ENCODE assay signal across 10 cellular contexts in the genomic region with DNA sequence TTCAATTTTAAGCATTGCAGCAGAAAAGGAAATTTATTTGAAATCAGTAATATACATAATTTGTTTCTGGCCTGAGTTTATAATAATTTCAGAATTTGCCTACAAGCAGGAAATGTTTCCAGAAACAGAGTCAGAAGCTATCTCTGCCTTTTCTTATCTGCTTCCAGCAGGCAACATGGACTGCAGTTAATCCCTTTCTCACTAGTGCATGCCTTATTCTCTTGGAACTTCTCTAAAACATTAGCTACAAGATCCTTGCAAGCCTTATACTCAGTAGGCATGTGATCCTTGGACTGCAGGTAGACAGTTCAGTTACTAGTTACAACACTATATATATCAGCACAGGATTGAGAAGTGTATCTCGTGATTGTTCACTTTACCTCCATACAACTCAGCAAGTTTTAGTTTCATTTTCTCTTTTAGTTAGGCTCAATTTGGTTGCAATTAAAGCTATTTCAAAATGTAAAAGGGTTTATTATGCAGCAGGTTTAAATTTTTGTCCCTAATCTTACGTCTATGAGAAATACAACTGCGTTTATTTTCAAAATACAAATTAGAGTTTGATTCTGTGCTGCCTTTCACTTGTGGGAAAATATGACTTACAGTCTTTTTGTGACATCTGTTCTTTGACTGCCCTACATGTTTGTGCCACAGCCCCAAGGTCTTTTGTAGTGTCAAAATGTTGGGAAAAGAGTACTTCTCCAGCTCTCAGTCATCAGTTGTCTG.
DNase-seq lines count a peak whose midpoint lies in the region; ATAC-seq and TF ChIP-seq lines count a peak whose summit lies in the region.
"Had no signal": no experiment of that assay in that cellular context is flagged by ENCODE, and none has a peak within 500 bp of the region (broad histone marks: within the 10 kb centered on the region; RNA-seq: fewer than 3 reads in every experiment).

No MANE protein-coding gene starts in this region.

- no peaks in the 10 kb centered on the region for H3K79me2 ChIP-seq in parathyroid adenoma

- H3K4me2 ChIP-seq in parathyroid adenoma (ENCODE audit: low read length): peak overlapping the region; percentile 36

- ATAC-seq in HG03442 (IDR thresholded peaks at IDR 0.05; ENCODE audit: unreplicated experiment) (peak; percentile 77), psoas muscle (no peak)

- H3K27ac ChIP-seq in parathyroid adenoma: no peak overlapping the region
- no peak overlapping the region for H3K27ac ChIP-seq in psoas muscle

- no peak for TF ChIP-seq POLR2A in erythroblast (IDR thresholded peaks at IDR 0.05; ENCODE audit: low read length)

- H3K27me3 ChIP-seq in parathyroid adenoma (ENCODE audit: control insufficient read depth, insufficient read depth, low read length): no peaks in the 10 kb centered on the region
- H3K27me3 ChIP-seq in psoas muscle (ENCODE audit: insufficient read depth in 3 of 3, low read length in 2 of 3): no peaks in the 10 kb centered on the region

- 63 to 66% (median 64%) methylated on average over 3 of the region's 3 CpGs for WGBS in psoas muscle, 3 donors

- H3K4me1 ChIP-seq in parathyroid adenoma (no peaks in the 10 kb centered on the region), psoas muscle (no peaks in the 10 kb centered on the region)

- no peak overlapping the region for H3K9ac ChIP-seq in parathyroid adenoma

- H2AFZ ChIP-seq in parathyroid adenoma: no peak overlapping the region

- H3K9me3 ChIP-seq in parathyroid adenoma (ENCODE audit: control insufficient read depth, low read length) (no peaks in the 10 kb centered on the region), psoas muscle (no peaks in the 10 kb centered on the region)

- H3K36me3 ChIP-seq in parathyroid adenoma (ENCODE audit: control insufficient read depth, insufficient read depth, low read length): no peaks in the 10 kb centered on the region
- no peaks in the 10 kb centered on the region for H3K36me3 ChIP-seq in psoas muscle (ENCODE audit: insufficient read depth in 1 of 2, low read depth in 1 of 2)

- intact Hi-C loops in psoas muscle (cut with DNase I): no loop called here

- DNase-seq in OCI-M2 (lab: John Stamatoyannopoulos, UW; ENCODE audit: unreplicated experiment): peak; percentile 27
- DNase-seq in erythroblast (lab: John Stamatoyannopoulos, UW): peak; percentile 42 to 61
- DNase-seq in NCI-H1417 treated with DMSO at 0.1 percent for 48 hours (lab: John Stamatoyannopoulos, UW): no peak
- no peak for DNase-seq in glomerular visceral epithelial cell (ENCODE audit: extremely low spot score)
- DNase-seq in psoas muscle: no peak
- DNase-seq: effector CD8-positive, alpha-beta T cell; GDM1; IMR-90 had no signal

- no peak for TF ChIP-seq CTCF in parathyroid adenoma (IDR thresholded peaks at IDR 0.05)
- TF ChIP-seq CTCF in psoas muscle (IDR thresholded peaks at IDR 0.05): no peak

- H3K4me3 ChIP-seq in parathyroid adenoma (ENCODE audit: low read depth, low read length): no peak overlapping the region
- H3K4me3 ChIP-seq in psoas muscle: no peak overlapping the region

Comparison
In these comparisons a context has a peak if more than half of its experiments do, and no peak if none do; other contexts are left out.
1. DNase-seq: peak in OCI-M2 (single experiment) and erythroblast (2 of 2); none in NCI-H1417 treated with DMSO at 0.1 percent for 48 hours (single experiment), glomerular visceral epithelial cell (single experiment) and psoas muscle (0 of 2).